ENCODE assay signal across 9 cellular contexts in the genomic region with DNA sequence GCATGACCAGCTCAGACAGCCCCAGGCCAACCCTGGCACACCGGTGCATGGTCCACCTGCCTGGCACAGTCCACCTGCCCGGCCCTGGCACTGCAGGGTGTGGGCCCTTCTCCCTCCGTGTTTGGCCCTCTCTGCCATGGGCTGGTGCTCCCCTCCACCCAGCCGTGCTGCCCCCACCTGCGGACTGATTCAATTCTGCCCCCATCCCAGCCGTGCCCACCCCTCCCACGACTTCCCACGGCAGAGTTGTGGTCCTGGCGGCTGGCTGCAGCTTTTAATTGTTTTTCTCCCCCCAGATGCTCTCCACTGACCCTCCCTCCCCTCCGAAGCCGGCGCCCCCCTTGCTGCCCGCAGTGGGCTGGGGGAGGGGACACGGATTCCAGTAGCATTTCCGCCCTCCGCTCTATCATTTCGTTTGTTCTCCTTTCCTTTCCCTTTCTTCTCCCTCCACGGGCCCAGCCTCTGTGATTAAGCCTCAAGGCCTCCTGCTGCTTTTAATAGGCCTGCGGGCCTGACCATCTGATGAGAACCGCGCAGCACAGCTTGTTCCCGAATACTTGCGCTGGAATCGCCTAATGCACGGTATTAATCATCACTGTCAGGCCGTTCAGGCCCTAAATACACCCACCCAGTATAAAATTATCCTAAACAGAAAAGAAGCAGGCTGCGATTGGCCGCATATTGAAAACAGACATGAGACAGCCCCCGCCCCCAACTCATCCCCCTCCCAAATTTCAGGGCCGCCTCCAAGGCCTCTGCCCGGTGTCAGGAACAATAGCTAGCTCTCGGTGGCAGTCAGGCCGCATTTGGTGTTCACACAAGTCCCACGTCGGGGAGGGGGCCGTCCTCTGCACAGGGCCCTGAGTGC.
DNase-seq lines count a peak whose midpoint lies in the region; ATAC-seq and TF ChIP-seq lines count a peak whose summit lies in the region.
"Had no signal": no experiment of that assay in that cellular context is flagged by ENCODE, and none has a peak within 500 bp of the region (broad histone marks: within the 10 kb centered on the region; RNA-seq: fewer than 3 reads in every experiment).

No MANE protein-coding gene starts in this region.

- no peaks in the 10 kb centered on the region for H3K27me3 ChIP-seq in cardiac muscle cell
- H3K27me3 ChIP-seq in endodermal cell (ENCODE audit: control insufficient read depth, insufficient read depth, low read length, poor library complexity, severe bottlenecking) = no peaks in the 10 kb centered on the region

- H3K4me3 Mint-ChIP-seq in endodermal cell = peak overlapping the region; percentile 29

- H3K9me3 Mint-ChIP-seq in endodermal cell = no peaks in the 10 kb centered on the region

- H3K4me1 ChIP-seq in cardiac muscle cell (ENCODE audit: low read depth) = peaks cover 87% of the 10 kb centered on the region
- H3K4me1 ChIP-seq in endodermal cell (ENCODE audit: control insufficient read depth, insufficient read depth, low read length) = peaks cover 19% of the 10 kb centered on the region
- no peaks in the 10 kb centered on the region for H3K4me1 ChIP-seq in urinary bladder (ENCODE audit: insufficient read depth)

- peak overlapping the region; percentile 67 for H3K27ac Mint-ChIP-seq in endodermal cell

- intact Hi-C loops in Right ventricle myocardium superior (cut with DNase I) = loop anchor here (5.0 kb wide), 2 partner anchors 55 to 280 kb away; no protein-coding TSS in a partner anchor

- no peak overlapping the region for H3K4me3 ChIP-seq in cardiac muscle cell
- H3K4me3 ChIP-seq in endodermal cell (ENCODE audit: low read length) = no peak overlapping the region
- no peak overlapping the region for H3K4me3 ChIP-seq in urinary bladder (ENCODE audit: low read depth, low read length)

- no peaks in the 10 kb centered on the region for H3K27me3 Mint-ChIP-seq in endodermal cell (ENCODE audit: insufficient read depth)

- peak; percentile 65 to 77 for DNase-seq in cardiac muscle cell (ENCODE audit: low read depth in 1 of 2, low spot score in 1 of 2)
- DNase-seq in Right ventricle myocardium superior = no peak
- peak; percentile 85 for DNase-seq in endodermal cell
- peak; percentile 48 for DNase-seq in myocyte (ENCODE audit: low read depth)
- DNase-seq: NCI-H526 had no signal

- H3K36me3 ChIP-seq in cardiac muscle cell (no peaks in the 10 kb centered on the region), endodermal cell (ENCODE audit: control insufficient read depth, insufficient read depth, low read length) (no peaks in the 10 kb centered on the region), urinary bladder (ENCODE audit: insufficient read depth) (no peaks in the 10 kb centered on the region)

- H3K27ac ChIP-seq in cardiac muscle cell = peak overlapping the region; percentile 99
- peak overlapping the region; percentile 96 for H3K27ac ChIP-seq in endodermal cell (ENCODE audit: low read depth, low read length)
- peak overlapping the region; percentile 40 for H3K27ac ChIP-seq in urinary bladder (ENCODE audit: low read depth)

- H3K9ac ChIP-seq in endodermal cell (ENCODE audit: extremely low read depth, low read length, poor library complexity, severe bottlenecking) = no peak overlapping the region

- ATAC-seq in Right ventricle myocardium superior (ENCODE audit: poor library complexity) (no peak), HG02938 (IDR thresholded peaks at IDR 0.05; ENCODE audit: unreplicated experiment) (no peak), GM19463 (IDR thresholded peaks at IDR 0.05; ENCODE audit: unreplicated experiment) (no peak), HG03108 (IDR thresholded peaks at IDR 0.05; ENCODE audit: unreplicated experiment) (no peak)

- TF ChIP-seq CTCF in cardiac muscle cell (IDR thresholded peaks at IDR 0.05; ENCODE audit: low read depth, low read length) = no peak
- TF ChIP-seq CTCF in endodermal cell (conservative IDR thresholded peaks at IDR 0.05) = no peak

- 14 to 18% methylated on average over 17 to 36 of the region's 36 CpGs for WGBS in endodermal cell (ENCODE audit: insufficient coverage in 1 of 2, insufficient read length in 1 of 2), 2 experiments
- WGBS in urinary bladder = 27% methylated on average over 36 of the region's 36 CpGs

- H3K9me3 ChIP-seq in cardiac muscle cell (ENCODE audit: low read depth) (no peaks in the 10 kb centered on the region), endodermal cell (ENCODE audit: control insufficient read depth, low read length) (no peaks in the 10 kb centered on the region)

- H3K4me1 Mint-ChIP-seq in endodermal cell = peaks cover 13% of the 10 kb centered on the region

- no peaks in the 10 kb centered on the region for H3K36me3 Mint-ChIP-seq in endodermal cell (ENCODE audit: low read depth)

Comparison
In these comparisons a context has a peak if more than half of its experiments do, and no peak if none do; other contexts are left out.
1. H3K27ac ChIP-seq: peak in every context shown above with its lines; median percentile 99 in cardiac muscle cell; 96 in endodermal cell; 40 in urinary bladder.